In the genomic region with DNA sequence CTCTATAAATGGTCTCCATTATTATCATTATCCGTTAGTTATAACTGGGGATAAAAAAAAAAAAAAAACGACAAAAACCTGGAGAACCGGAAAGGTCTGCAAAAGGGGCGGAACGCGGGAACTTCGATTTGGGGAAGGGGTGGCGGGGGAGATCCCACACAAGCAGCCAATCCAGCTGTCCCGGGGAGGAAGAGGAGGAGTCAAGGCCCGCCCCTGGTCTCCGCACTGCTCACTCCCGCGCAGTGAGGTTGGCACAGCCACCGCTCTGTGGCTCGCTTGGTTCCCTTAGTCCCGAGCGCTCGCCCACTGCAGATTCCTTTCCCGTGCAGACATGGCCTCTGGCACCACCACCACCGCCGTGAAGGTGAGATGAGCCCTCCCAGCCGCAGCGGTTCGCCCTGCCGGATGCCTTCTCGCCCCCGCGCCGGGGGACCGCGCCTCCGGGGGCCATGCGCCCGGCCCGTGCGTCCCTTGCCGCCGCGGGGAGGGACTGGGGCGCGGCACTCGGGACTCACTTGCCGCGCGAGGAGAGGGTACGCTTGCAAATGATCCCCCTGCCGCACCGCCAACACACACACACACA, we compare ENCODE assay signal across 9 cellular contexts. TPM values are rescaled to one million over a fixed set of nuclear protein-coding genes. Genes with fewer than 3 reads are reported as not detected.
DNase-seq lines count a peak whose midpoint lies in the region; ATAC-seq and TF ChIP-seq lines count a peak whose summit lies in the region.
"Had no signal": no experiment of that assay in that cellular context is flagged by ENCODE, and none has a peak within 500 bp of the region (broad histone marks: within the 10 kb centered on the region; RNA-seq: fewer than 3 reads in every experiment).

Gene MTAP (plus strand): TSS at position 219 of the 583 bp plus-strand sequence. CDS start 113 bp downstream, at position 332.

- H3K27ac ChIP-seq in coronary artery, result peak within 1 kb of the TSS; percentile 81 to 95

- no peak for TF ChIP-seq CTCF in coronary artery (IDR thresholded peaks at IDR 0.05)

- intact Hi-C loops in left colon (cut with DNase I, micrococcal nuclease), result no loop called here

- ATAC-seq in GM18861 (IDR thresholded peaks at IDR 0.05; ENCODE audit: unreplicated experiment) (peak; percentile 82), HG03097 (IDR thresholded peaks at IDR 0.05; ENCODE audit: low FRiP score, unreplicated experiment) (peak; percentile 89), left colon (peak; percentile 94)

- peak within 1 kb of the TSS; percentile 94 for H3K4me3 ChIP-seq in coronary artery

- DNase-seq in 8988T, result peak; percentile 53
- DNase-seq in NCI-H2196 (lab: John Stamatoyannopoulos, UW; ENCODE audit: unreplicated experiment), result peak; percentile 90
- peak; percentile 65 to 69 for DNase-seq in activated CD4-positive, alpha-beta T cell treated with anti-CD3 and anti-CD28 coated beads for 24 hours (ENCODE audit: low read depth in 2 of 2)
- peak; percentile 92 for DNase-seq in coronary artery (ENCODE audit: low spot score)
- peak; percentile 88 to 95 for DNase-seq in left colon
- DNase-seq in stimulated activated CD4-positive, alpha-beta T cell treated with anti-CD3 and anti-CD28 coated beads, Interleukin-1b, Interleukin-23, amount 100 ng/mL, for 24 hours (ENCODE audit: low read depth in 4 of 4, low spot score in 1 of 4), result peak; percentile 40 to 77 (median 60)

RNA-seq across cellular contexts. Expression of gene MTAP, which starts in this region (rescaled TPM):
- total RNA-seq in left colon, result 10 to 100 TPM; 19.7 to 23.0 TPM
- total RNA-seq: Daoy had no signal

Comparison
In these comparisons a context has a peak if more than half of its experiments do, and no peak if none do; other contexts are left out.
1. Peak in every context shown above with its lines: DNase-seq, ATAC-seq, H3K4me3 ChIP-seq and H3K27ac ChIP-seq.